ENCODE assay signal across 20 cellular contexts in the genomic region with DNA sequence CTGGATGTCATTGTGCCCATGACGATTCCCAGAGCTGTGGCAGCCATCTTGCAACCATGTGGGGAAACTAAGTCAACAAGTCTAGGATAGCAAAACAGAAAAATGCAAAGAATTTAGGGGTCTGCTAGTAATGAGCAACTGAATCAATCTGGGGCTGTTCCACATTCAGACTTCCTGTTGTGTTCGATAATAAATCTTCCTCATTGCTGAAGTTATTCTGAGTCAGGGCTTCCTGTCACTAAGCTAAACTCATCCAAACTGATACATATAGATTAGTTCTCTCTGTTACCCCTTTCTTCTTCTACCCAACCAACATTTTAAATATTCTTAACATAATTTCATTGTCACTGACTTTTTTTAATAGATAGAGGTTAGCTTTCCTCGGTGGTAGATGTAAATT.
DNase-seq lines count a peak whose midpoint lies in the region; ATAC-seq, FAIRE-seq and TF ChIP-seq lines count a peak whose summit lies in the region.
"Had no signal": no experiment of that assay in that cellular context is flagged by ENCODE, and none has a peak within 500 bp of the region (broad histone marks: within the 10 kb centered on the region; RNA-seq: fewer than 3 reads in every experiment).

No MANE protein-coding gene starts in this region.

- peak overlapping the region; percentile 28 for H3K4me2 ChIP-seq in Loucy (ENCODE audit: low read depth, low read length, poor library complexity, severe bottlenecking)
- H3K4me2 ChIP-seq: A549 had no signal

- H3K36me3 Mint-ChIP-seq in CD14-positive monocyte = no peaks in the 10 kb centered on the region
- H3K36me3 Mint-ChIP-seq: T-cell had no signal

- peak overlapping the region; percentile 73 for H2AFZ ChIP-seq in ACC112 (ENCODE audit: low read length, unreplicated experiment)
- no peak overlapping the region for H2AFZ ChIP-seq in Loucy (ENCODE audit: low read length)

- H3K4me1 ChIP-seq in ACC112 (ENCODE audit: control insufficient read depth, insufficient read depth, low read length, unreplicated experiment) (peaks cover 5% of the 10 kb centered on the region), Loucy (ENCODE audit: insufficient read depth, low read length, poor library complexity, severe bottlenecking) (peaks cover 30% of the 10 kb centered on the region), transverse colon (no peaks in the 10 kb centered on the region)
- H3K4me1 ChIP-seq: A549, SJCRH30 had no signal

- H3K9me2 ChIP-seq in Loucy (replicated peaks; ENCODE audit: low read depth, low read length) = no peaks in the 10 kb centered on the region

- H3K27ac ChIP-seq in ACC112 (ENCODE audit: low read depth, low read length) = no peak overlapping the region
- 0 out of 2 replicates have a peak overlapping the region, but pooled peaks have one; percentile 51 for H3K27ac ChIP-seq in SK-N-MC
- H3K27ac ChIP-seq in transverse colon = no peak overlapping the region
- H3K27ac ChIP-seq: A549, RWPE1, SJCRH30 had no signal

- no peak overlapping the region for H3K27ac Mint-ChIP-seq in CD14-positive monocyte
- H3K27ac Mint-ChIP-seq: CD4-positive, alpha-beta T cell; H9; T-cell had no signal

- H3K4me3 ChIP-seq in ACC112 (ENCODE audit: low read depth, low read length) (no peak overlapping the region), Loucy (ENCODE audit: low read length, poor library complexity, severe bottlenecking) (no peak overlapping the region), SK-N-MC (no peak overlapping the region), fibroblast of mammary gland (ENCODE audit: control insufficient read depth, low read depth, low read length) (no peak overlapping the region), transverse colon (no peak overlapping the region)
- H3K4me3 ChIP-seq: A549, SJCRH30 had no signal

- no peaks in the 10 kb centered on the region for H3K79me2 ChIP-seq in ACC112 (ENCODE audit: control insufficient read depth, insufficient read depth, low read length, unreplicated experiment)
- H3K79me2 ChIP-seq in Loucy (ENCODE audit: insufficient read depth, low read length) = no peaks in the 10 kb centered on the region

- H3K36me3 ChIP-seq in ACC112 (ENCODE audit: insufficient read depth, low read length) = no peaks in the 10 kb centered on the region
- H3K36me3 ChIP-seq in Loucy (ENCODE audit: insufficient read depth, low read length) = no peaks in the 10 kb centered on the region
- no peaks in the 10 kb centered on the region for H3K36me3 ChIP-seq in SK-N-MC (ENCODE audit: insufficient read depth, low read length)
- no peaks in the 10 kb centered on the region for H3K36me3 ChIP-seq in transverse colon
- H3K36me3 ChIP-seq: SJCRH30 had no signal

- peaks cover 0 to 1% (median 0%) of the 10 kb centered on the region in 3 donors for H3K27me3 Mint-ChIP-seq in CD14-positive monocyte (ENCODE audit: low read depth in 3 of 3)

- H3F3A ChIP-seq in Loucy (ENCODE audit: low read depth) = 0 out of 2 replicates have a peak, but pooled peaks cover 2% of the 10 kb centered on the region

- no peak for TF ChIP-seq POLR2A in transverse colon (IDR thresholded peaks at IDR 0.05)
- no peak for TF ChIP-seq POLR2A in H54 (IDR thresholded peaks at IDR 0.05; ENCODE audit: low read depth, low read length)

- intact Hi-C loops in transverse colon (cut with DNase I; ENCODE audit: low total_unique reads) (no loop called here), CD14-positive monocyte (cut with micrococcal nuclease) (no loop called here)

- TF ChIP-seq CTCF in Loucy (conservative IDR thresholded peaks at IDR 0.05; ENCODE audit: low read length) (no peak), fibroblast of mammary gland (conservative IDR thresholded peaks at IDR 0.05; ENCODE audit: control insufficient read depth, insufficient read depth, low read depth, low read length) (no peak), transverse colon (IDR thresholded peaks at IDR 0.05) (no peak), CD14-positive monocyte (IDR thresholded peaks at IDR 0.05) (no peak)

- H3K27me3 ChIP-seq in ACC112 (ENCODE audit: insufficient read depth, low read length) = no peaks in the 10 kb centered on the region
- no peaks in the 10 kb centered on the region for H3K27me3 ChIP-seq in Loucy (ENCODE audit: insufficient read depth, low read length, poor library complexity, severe bottlenecking)
- H3K27me3 ChIP-seq in transverse colon = no peaks in the 10 kb centered on the region
- H3K27me3 ChIP-seq: SJCRH30 had no signal

- H3K9ac ChIP-seq in Loucy (ENCODE audit: low read depth, low read length, poor library complexity, severe bottlenecking) (no peak overlapping the region), SK-N-MC (ENCODE audit: insufficient read length) (no peak overlapping the region)

- peaks cover 1 to 9% (median 3%) of the 10 kb centered on the region in 7 donors for H3K9me3 Mint-ChIP-seq in CD14-positive monocyte
- H3K9me3 Mint-ChIP-seq: H9 had no signal

- peaks cover 6% of the 10 kb centered on the region for H3K4me1 Mint-ChIP-seq in CD14-positive monocyte
- H3K4me1 Mint-ChIP-seq: H9 had no signal

- H3K9me3 ChIP-seq in Loucy (ENCODE audit: insufficient read depth, low read depth, low read length) (no peaks in the 10 kb centered on the region), SK-N-MC (ENCODE audit: low read depth, low read length) (no peaks in the 10 kb centered on the region), transverse colon (no peaks in the 10 kb centered on the region)
- H3K9me3 ChIP-seq: A549, SJCRH30 had no signal

- DNase-seq in SK-N-MC (ENCODE audit: low read depth, low spot score) (no peak), fibroblast of mammary gland (ENCODE audit: low read depth) (peak; percentile 3), transverse colon (no peak), CD14-positive monocyte (ENCODE audit: low spot score) (no peak), H54 (ENCODE audit: insufficient read length, low spot score) (no peak)
- DNase-seq: AML-193; CD4-positive, alpha-beta T cell; DMS79 treated with DMSO at 0.1 percent for 48 hours; H9; NCI-H1092; NCI-H187; NCI-H446 treated with DMSO at 0.1 percent for 48 hours; NCI-H774; SJCRH30; T-cell had no signal

- no peak for TF ChIP-seq EP300 in transverse colon (IDR thresholded peaks at IDR 0.05; ENCODE audit: low read depth)

- no peak for ATAC-seq in GM18858 (IDR thresholded peaks at IDR 0.05; ENCODE audit: unreplicated experiment)
- ATAC-seq: A549, T-cell had no signal

- 66 to 75% methylated on average over 2 to 3 of the region's 3 CpGs for WGBS in transverse colon (ENCODE audit: low coverage in 1 of 2), 2 donors

- no peak overlapping the region for H3K4me3 Mint-ChIP-seq in CD14-positive monocyte
- H3K4me3 Mint-ChIP-seq: CD4-positive, alpha-beta T cell; H9; T-cell had no signal

- H4K20me1 ChIP-seq in Loucy (ENCODE audit: insufficient read depth, low read length, poor library complexity, severe bottlenecking) = no peaks in the 10 kb centered on the region

- no peak for FAIRE-seq in H54 (lab: Jason Lieb, UNC)
- FAIRE-seq: A549 had no signal

- in situ Hi-C loops in transverse colon (cut with MboI; ENCODE audit: low pct_ligation_motif_present in 1 of 4, low pct_unique_long_range_greater_than_20kb in 1 of 4, low sequenced_read_pairs in 3 of 4) = no loop called here
